In genomic region chr12:10771132-10771733, GRCh38 we compare ENCODE assay signal across 9 cellular contexts. TPM values are rescaled to one million over a fixed set of nuclear protein-coding genes. Genes with fewer than 3 reads are reported as not detected.
DNase-seq lines count a peak whose midpoint lies in the region; ATAC-seq and TF ChIP-seq lines count a peak whose summit lies in the region.
"Had no signal": no experiment of that assay in that cellular context is flagged by ENCODE, and none has a peak within 500 bp of the region (broad histone marks: within the 10 kb centered on the region; RNA-seq: fewer than 3 reads in every experiment).

No MANE protein-coding gene starts in this region.

- peak; percentile 95 for TF ChIP-seq RAD21 in neural cell (conservative IDR thresholded peaks at IDR 0.05)

- ATAC-seq in stimulated activated naive CD8-positive, alpha-beta T cell treated with anti-CD3 and anti-CD28 coated beads, Interleukin-15, amount 100 ng/mL, for 72 hours: peak; percentile 66
- no peak for ATAC-seq in stimulated activated naive CD8-positive, alpha-beta T cell treated with anti-CD3 and anti-CD28 coated beads, Interleukin-15, Interleukin-2, amounts not matched to agents 100 U/mL and 50 U/mL, for 24 hours
- ATAC-seq in GM19452 (IDR thresholded peaks at IDR 0.05; ENCODE audit: unreplicated experiment) (no peak), HG03139 (IDR thresholded peaks at IDR 0.05; ENCODE audit: unreplicated experiment) (no peak)

- H3K4me3 Mint-ChIP-seq in stimulated activated naive CD8-positive, alpha-beta T cell treated with anti-CD3 and anti-CD28 coated beads, Interleukin-15, amount 100 ng/mL, for 72 hours: no peak overlapping the region
- H3K4me3 Mint-ChIP-seq: activated naive CD8-positive, alpha-beta T cell treated with anti-CD3 and anti-CD28 coated beads, Interleukin-2, amount 10 ng/mL, durations not matched to agents 7 days and 5 days had no signal

- H3K4me3 ChIP-seq in NT2/D1 (ENCODE audit: insufficient read length, low read depth) (no peak overlapping the region), epithelial cell of esophagus (ENCODE audit: low read length) (no peak overlapping the region), neural cell (ENCODE audit: low read length) (no peak overlapping the region)

- no peak overlapping the region for H3K27ac ChIP-seq in neural cell (ENCODE audit: low read length)

- H3K4me1 Mint-ChIP-seq in stimulated activated naive CD8-positive, alpha-beta T cell treated with anti-CD3 and anti-CD28 coated beads, Interleukin-15, amount 100 ng/mL, for 72 hours: no peaks in the 10 kb centered on the region
- H3K4me1 Mint-ChIP-seq: activated naive CD8-positive, alpha-beta T cell treated with anti-CD3 and anti-CD28 coated beads, Interleukin-2, amount 10 ng/mL, durations not matched to agents 7 days and 5 days had no signal

- no peak overlapping the region for H2AFZ ChIP-seq in neural cell (ENCODE audit: low read depth, low read length)

- no peaks in the 10 kb centered on the region for H3K27me3 ChIP-seq in NT2/D1 (ENCODE audit: insufficient read depth, insufficient read length)
- no peaks in the 10 kb centered on the region for H3K27me3 ChIP-seq in neural cell (ENCODE audit: insufficient read depth, low read depth, low read length)

- H3K9me3 Mint-ChIP-seq in stimulated activated naive CD8-positive, alpha-beta T cell treated with anti-CD3 and anti-CD28 coated beads, Interleukin-15, amount 100 ng/mL, for 72 hours: no peaks in the 10 kb centered on the region
- H3K9me3 Mint-ChIP-seq: activated naive CD8-positive, alpha-beta T cell treated with anti-CD3 and anti-CD28 coated beads, Interleukin-2, amount 10 ng/mL, durations not matched to agents 7 days and 5 days had no signal

- peaks cover 54% of the 10 kb centered on the region for H3K27me3 Mint-ChIP-seq in stimulated activated naive CD8-positive, alpha-beta T cell treated with anti-CD3 and anti-CD28 coated beads, Interleukin-15, amount 100 ng/mL, for 72 hours

- no peak for TF ChIP-seq EP300 in neural cell (conservative IDR thresholded peaks at IDR 0.05; ENCODE audit: poor library complexity, severe bottlenecking)

- DNase-seq in stimulated activated naive CD8-positive, alpha-beta T cell treated with anti-CD3 and anti-CD28 coated beads, Interleukin-15, amount 100 ng/mL, for 72 hours: no peak
- no peak for DNase-seq in stimulated activated naive CD8-positive, alpha-beta T cell treated with anti-CD3 and anti-CD28 coated beads, Interleukin-15, Interleukin-2, amounts not matched to agents 100 U/mL and 50 U/mL, for 24 hours
- DNase-seq in NT2/D1 (ENCODE audit: low read depth, low spot score) (peak; percentile 36), epithelial cell of esophagus (ENCODE audit: low read depth) (peak; percentile 58)
- no peak for DNase-seq in activated CD4-positive, alpha-beta T cell treated with anti-CD3 and anti-CD28 coated beads for 4 hours
- DNase-seq: activated naive CD8-positive, alpha-beta T cell treated with anti-CD3 and anti-CD28 coated beads, Interleukin-2, amount 10 ng/mL, durations not matched to agents 7 days and 5 days had no signal

- H3K4me1 ChIP-seq in NT2/D1 (ENCODE audit: insufficient read depth, insufficient read length): no peaks in the 10 kb centered on the region

- H4K20me1 ChIP-seq in neural cell (ENCODE audit: insufficient read depth): no peaks in the 10 kb centered on the region

- H3K9ac ChIP-seq in NT2/D1 (ENCODE audit: insufficient read length, low read depth): no peak overlapping the region
- H3K9ac ChIP-seq in neural cell (ENCODE audit: low read length): no peak overlapping the region

- no peaks in the 10 kb centered on the region for H3K9me2 ChIP-seq in neural cell (ENCODE audit: insufficient read depth, low read length)

- no peak overlapping the region for H3K4me2 ChIP-seq in neural cell (ENCODE audit: low read length)

- H3K9me3 ChIP-seq in NT2/D1 (ENCODE audit: insufficient read depth, low read length) (no peaks in the 10 kb centered on the region), neural cell (ENCODE audit: low read length) (no peaks in the 10 kb centered on the region)

- no peaks in the 10 kb centered on the region for H3K79me2 ChIP-seq in neural cell (replicated peaks; ENCODE audit: insufficient read depth, low read length)

- TF ChIP-seq CTCF in epithelial cell of esophagus (IDR thresholded peaks at IDR 0.05; ENCODE audit: insufficient read depth, low read depth, low read length, missing control alignments): peak; percentile 53
- peak; percentile 91 for TF ChIP-seq CTCF in neural cell (IDR thresholded peaks at IDR 0.05; ENCODE audit: poor library complexity, severe bottlenecking)

- no peaks in the 10 kb centered on the region for H3F3A ChIP-seq in neural cell (ENCODE audit: insufficient read depth, low read length, poor library complexity, severe bottlenecking)

- H3K27ac Mint-ChIP-seq in stimulated activated naive CD8-positive, alpha-beta T cell treated with anti-CD3 and anti-CD28 coated beads, Interleukin-15, amount 100 ng/mL, for 72 hours: no peak overlapping the region
- H3K27ac Mint-ChIP-seq: activated naive CD8-positive, alpha-beta T cell treated with anti-CD3 and anti-CD28 coated beads, Interleukin-2, amount 10 ng/mL, durations not matched to agents 7 days and 5 days had no signal

- H3K36me3 ChIP-seq in NT2/D1 (ENCODE audit: insufficient read depth, insufficient read length, low read length) (no peaks in the 10 kb centered on the region), neural cell (ENCODE audit: insufficient read depth, low read length) (no peaks in the 10 kb centered on the region)

TF ChIP-seq in neural cell, 6 proteins besides CTCF, POLR2A, EP300 and RAD21:
- no peak for TF ChIP-seq EZH2 (IDR thresholded peaks at IDR 0.05; ENCODE audit: borderline replicate concordance, insufficient read depth, low read length, poor library complexity, severe bottlenecking)
- TF ChIP-seq SMC3 (conservative IDR thresholded peaks at IDR 0.05; ENCODE audit: poor library complexity): peak; percentile 96

RNA-seq across cellular contexts. Expression of gene TAS2R7, which starts 31.2 kb away (rescaled TPM):
- 0.58 TPM in 1 of 2 replicates, not detected in the other for polyA plus RNA-seq in neural cell
- polyA minus RNA-seq in neural cell: 2.4 and 4.3 TPM in 2 replicates

RNA-seq across cellular contexts. Expression of gene TAS2R8, which starts 35.9 kb away (rescaled TPM):
- polyA plus RNA-seq in neural cell: 0.59 and 1.6 TPM in 2 replicates
- 3.7 and 5.1 TPM in 2 replicates for polyA minus RNA-seq in neural cell

RNA-seq across cellular contexts. Expression of gene TAS2R9, which starts 38.7 kb away (rescaled TPM):
- 0.32 and 1.6 TPM in 2 replicates for polyA plus RNA-seq in neural cell
- 7.1 and 8.5 TPM in 2 replicates for polyA minus RNA-seq in neural cell

RNA-seq across cellular contexts. Expression of gene YBX3, which starts 48.1 kb away (rescaled TPM):
- polyA plus RNA-seq in neural cell: 3.4 and 7.3 TPM in 2 replicates
- polyA minus RNA-seq in neural cell: 2.7 and 3.0 TPM in 2 replicates

RNA-seq across cellular contexts. Expression of gene TAS2R10, which starts 54.9 kb away (rescaled TPM):
- 3.9 and 8.3 TPM in 2 replicates for polyA plus RNA-seq in neural cell
- polyA minus RNA-seq in neural cell: 10.2 and 13.8 TPM in 2 replicates

Comparison
In these comparisons a context has a peak if more than half of its experiments do, and no peak if none do; other contexts are left out.
1. DNase-seq: peak in NT2/D1 (single experiment) and epithelial cell of esophagus (single experiment); none in stimulated activated naive CD8-positive, alpha-beta T cell treated with anti-CD3 and anti-CD28 coated beads, Interleukin-15, amount 100 ng/mL, for 72 hours (0 of 2), stimulated activated naive CD8-positive, alpha-beta T cell treated with anti-CD3 and anti-CD28 coated beads, Interleukin-15, Interleukin-2, amounts not matched to agents 100 U/mL and 50 U/mL, for 24 hours (single experiment) and activated CD4-positive, alpha-beta T cell treated with anti-CD3 and anti-CD28 coated beads for 4 hours (0 of 2).